34 cellular contexts compared by ENCODE assay signal in the genomic region with DNA sequence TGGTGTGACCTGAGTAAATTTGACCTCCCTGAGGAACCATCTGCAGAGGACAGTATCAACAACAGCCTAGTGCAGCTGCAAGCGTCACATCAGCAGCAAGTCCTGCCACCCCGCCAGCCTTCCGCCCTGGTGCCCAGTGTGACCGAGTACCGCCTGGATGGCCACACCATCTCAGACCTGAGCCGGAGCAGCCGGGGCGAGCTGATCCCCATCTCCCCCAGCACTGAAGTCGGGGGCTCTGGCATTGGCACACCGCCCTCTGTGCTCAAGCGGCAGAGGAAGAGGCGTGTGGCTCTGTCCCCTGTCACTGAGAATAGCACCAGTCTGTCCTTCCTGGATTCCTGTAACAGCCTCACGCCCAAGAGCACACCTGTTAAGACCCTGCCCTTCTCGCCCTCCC. TPM values are rescaled to one million over a fixed set of nuclear protein-coding genes. Genes with fewer than 3 reads are reported as not detected.
"Had no signal": no experiment of that assay in that cellular context is flagged by ENCODE, and none has a peak within 500 bp of the region (broad histone marks: within the 10 kb centered on the region; RNA-seq: fewer than 3 reads in every experiment).

No MANE protein-coding gene starts in this region.

- H3K27me3 Mint-ChIP-seq: activated CD4-positive, alpha-beta memory T cell treated with anti-CD3 and anti-CD28 coated beads for 36 hours; activated CD4-positive, alpha-beta T cell treated with anti-CD3 and anti-CD28 coated beads for 36 hours; activated CD4-positive, alpha-beta T cell treated with anti-CD3 and anti-CD28 coated beads, Interleukin-2, amount 10 ng/mL, durations not matched to agents 24 days and 14 days; activated CD8-positive, alpha-beta memory T cell treated with anti-CD3 and anti-CD28 coated beads, Interleukin-2, amount 10 ng/mL, durations not matched to agents 7 days and 5 days; activated naive CD4-positive, alpha-beta T cell treated with anti-CD3 and anti-CD28 coated beads, Interleukin-2, amount 10 ng/mL, durations not matched to agents 7 days and 5 days; activated naive CD8-positive, alpha-beta T cell treated with anti-CD3 and anti-CD28 coated beads, Interleukin-2, amount 10 ng/mL, durations not matched to agents 7 days and 5 days; brain; dendritic cell treated with granulocyte-macrophage colony-stimulating factor and Interleukin-4, amounts not matched to agents 40 ng/mL and 50 ng/mL, for 4 days; effector memory CD8-positive, alpha-beta T cell had no signal

- H3K4me3 Mint-ChIP-seq: activated CD4-positive, alpha-beta memory T cell treated with anti-CD3 and anti-CD28 coated beads for 36 hours; activated CD4-positive, alpha-beta T cell treated with anti-CD3 and anti-CD28 coated beads for 36 hours; activated CD4-positive, alpha-beta T cell treated with anti-CD3 and anti-CD28 coated beads, Interleukin-2, amount 10 ng/mL, durations not matched to agents 24 days and 14 days; activated CD8-positive, alpha-beta memory T cell treated with anti-CD3 and anti-CD28 coated beads, Interleukin-2, amount 10 ng/mL, durations not matched to agents 7 days and 5 days; activated CD8-positive, alpha-beta T cell treated with anti-CD3 and anti-CD28 coated beads, Interleukin-2, amount 10 ng/mL, durations not matched to agents 7 days and 5 days; activated naive CD4-positive, alpha-beta T cell treated with anti-CD3 and anti-CD28 coated beads, Interleukin-2, amount 10 ng/mL, durations not matched to agents 7 days and 5 days; activated naive CD8-positive, alpha-beta T cell treated with anti-CD3 and anti-CD28 coated beads, Interleukin-2, amount 10 ng/mL, durations not matched to agents 7 days and 5 days; activated T-helper 1 cell treated with anti-CD3 and anti-CD28 coated beads, Interleukin-12 subunit alpha, Interleukin-12 subunit beta, Interleukin-2, Interleukin-4 antibody, amounts not matched to agents 30 ng/mL and 10 ng/mL and 1 ng/mL, durations not matched to agents 14 hours and 24 hours and 36 hours; brain; dendritic cell treated with granulocyte-macrophage colony-stimulating factor and Interleukin-4, amounts not matched to agents 40 ng/mL and 50 ng/mL, for 4 days; effector memory CD8-positive, alpha-beta T cell had no signal

- DNase-seq: activated CD4-positive, alpha-beta memory T cell treated with anti-CD3 and anti-CD28 coated beads for 36 hours; activated CD4-positive, alpha-beta T cell treated with anti-CD3 and anti-CD28 coated beads for 36 hours; activated CD4-positive, alpha-beta T cell treated with anti-CD3 and anti-CD28 coated beads, Interleukin-2, amount 10 ng/mL, durations not matched to agents 24 days and 14 days; activated CD4-positive, CD25-positive, alpha-beta regulatory T cell; activated CD4-positive, CD25-positive, alpha-beta regulatory T cell treated with anti-CD3 and anti-CD28 coated beads, Interleukin-2, amount 50 U/mL, for 72 hours; activated CD8-positive, alpha-beta memory T cell treated with anti-CD3 and anti-CD28 coated beads, Interleukin-2, amount 10 ng/mL, durations not matched to agents 7 days and 5 days; activated CD8-positive, alpha-beta memory T cell treated with anti-CD3 and anti-CD28 coated beads, Interleukin-2, amount 50 U/mL, for 4 hours; activated CD8-positive, alpha-beta T cell treated with anti-CD3 and anti-CD28 coated beads, Interleukin-2, amount 10 ng/mL, durations not matched to agents 7 days and 5 days; activated gamma-delta T cell; activated naive CD4-positive, alpha-beta T cell; activated naive CD4-positive, alpha-beta T cell treated with anti-CD3 and anti-CD28 coated beads, Interleukin-2, amount 10 ng/mL, durations not matched to agents 7 days and 5 days; activated naive CD8-positive, alpha-beta T cell treated with anti-CD3 and anti-CD28 coated beads, Interleukin-2, amount 10 ng/mL, durations not matched to agents 7 days and 5 days; activated T-cell treated with anti-CD3 and anti-CD28 coated beads, Interleukin-2, amount 50 U/mL, for 1 hour; activated T-cell treated with anti-CD3 and anti-CD28 coated beads, Interleukin-2, amount 50 U/mL, for 48 hours; central memory CD4-positive, alpha-beta T cell; dorsolateral prefrontal cortex; effector CD4-positive, alpha-beta T cell; effector memory CD8-positive, alpha-beta T cell; erythroblast; foreskin keratinocyte; gastrocnemius medialis; glutamatergic neuron; heart left ventricle; T-helper 2 cell had no signal

- ATAC-seq: activated CD4-positive, alpha-beta T cell treated with anti-CD3 and anti-CD28 coated beads for 36 hours; activated CD8-positive, alpha-beta memory T cell treated with anti-CD3 and anti-CD28 coated beads, Interleukin-2, amount 10 ng/mL, durations not matched to agents 7 days and 5 days; activated CD8-positive, alpha-beta T cell treated with anti-CD3 and anti-CD28 coated beads, Interleukin-2, amount 10 ng/mL, durations not matched to agents 7 days and 5 days; activated naive CD4-positive, alpha-beta T cell treated with anti-CD3 and anti-CD28 coated beads, Interleukin-2, amount 50 U/mL, for 72 hours; effector memory CD8-positive, alpha-beta T cell; foreskin keratinocyte; gastrocnemius medialis; heart left ventricle had no signal

- H3K9me3 Mint-ChIP-seq: activated CD4-positive, alpha-beta memory T cell treated with anti-CD3 and anti-CD28 coated beads for 36 hours; activated CD4-positive, alpha-beta T cell treated with anti-CD3 and anti-CD28 coated beads, Interleukin-2, amount 10 ng/mL, durations not matched to agents 24 days and 14 days; activated naive CD4-positive, alpha-beta T cell treated with anti-CD3 and anti-CD28 coated beads, Interleukin-2, amount 10 ng/mL, durations not matched to agents 7 days and 5 days; activated naive CD4-positive, alpha-beta T cell treated with anti-CD3 and anti-CD28 coated beads, Interleukin-2, amount 50 U/mL, for 72 hours; activated naive CD8-positive, alpha-beta T cell treated with anti-CD3 and anti-CD28 coated beads, Interleukin-2, amount 10 ng/mL, durations not matched to agents 7 days and 5 days; activated T-helper 1 cell treated with anti-CD3 and anti-CD28 coated beads, Interleukin-12 subunit alpha, Interleukin-12 subunit beta, Interleukin-2, Interleukin-4 antibody, amounts not matched to agents 30 ng/mL and 10 ng/mL and 1 ng/mL, durations not matched to agents 14 hours and 24 hours and 36 hours; brain; dendritic cell treated with granulocyte-macrophage colony-stimulating factor and Interleukin-4, amounts not matched to agents 40 ng/mL and 50 ng/mL, for 4 days; effector memory CD8-positive, alpha-beta T cell had no signal

- H3K4me1 Mint-ChIP-seq: activated CD4-positive, alpha-beta T cell treated with anti-CD3 and anti-CD28 coated beads for 36 hours; brain had no signal

- H3K27ac Mint-ChIP-seq: activated CD4-positive, alpha-beta memory T cell treated with anti-CD3 and anti-CD28 coated beads for 36 hours; activated CD4-positive, alpha-beta T cell treated with anti-CD3 and anti-CD28 coated beads for 36 hours; activated CD4-positive, alpha-beta T cell treated with anti-CD3 and anti-CD28 coated beads, Interleukin-2, amount 10 ng/mL, durations not matched to agents 24 days and 14 days; activated CD8-positive, alpha-beta memory T cell treated with anti-CD3 and anti-CD28 coated beads, Interleukin-2, amount 10 ng/mL, durations not matched to agents 7 days and 5 days; activated naive CD4-positive, alpha-beta T cell treated with anti-CD3 and anti-CD28 coated beads, Interleukin-2, amount 10 ng/mL, durations not matched to agents 7 days and 5 days; activated naive CD8-positive, alpha-beta T cell treated with anti-CD3 and anti-CD28 coated beads, Interleukin-2, amount 10 ng/mL, durations not matched to agents 7 days and 5 days; brain; dendritic cell treated with granulocyte-macrophage colony-stimulating factor and Interleukin-4, amounts not matched to agents 40 ng/mL and 50 ng/mL, for 4 days had no signal

RNA-seq across cellular contexts. Expression of gene GTSF1L, which starts 24.3 kb away (rescaled TPM):
- total RNA-seq: activated CD4-positive, alpha-beta memory T cell treated with anti-CD3 and anti-CD28 coated beads for 36 hours; activated CD4-positive, alpha-beta T cell treated with anti-CD3 and anti-CD28 coated beads, Interleukin-2, amount 10 ng/mL, durations not matched to agents 24 days and 14 days; activated CD8-positive, alpha-beta memory T cell treated with anti-CD3 and anti-CD28 coated beads for 36 hours; activated CD8-positive, alpha-beta T cell treated with anti-CD3 and anti-CD28 coated beads, Interleukin-2, amount 10 ng/mL, durations not matched to agents 7 days and 5 days; activated naive CD8-positive, alpha-beta T cell treated with anti-CD3 and anti-CD28 coated beads, Interleukin-2, amount 10 ng/mL, durations not matched to agents 7 days and 5 days; ascending aorta; breast epithelium; cardiac muscle cell; cerebellum; dorsolateral prefrontal cortex; esophagus muscularis mucosa; foreskin keratinocyte; gastrocnemius medialis; heart left ventricle had no signal

RNA-seq across cellular contexts. Expression of gene MYBL2, which starts 35.6 kb away (rescaled TPM):
- total RNA-seq: ascending aorta had no signal
